In genomic region chr13:85441975-85442374, GRCh38 we compare ENCODE assay signal across 1 cellular context.
TF ChIP-seq lines count a peak whose summit lies in the region.

No MANE protein-coding gene starts in this region.

TF ChIP-seq in HepG2, 621 proteins besides CTCF, POLR2A, EP300 and RAD21 (continued from another document):
- TF ChIP-seq, protein P1, sequence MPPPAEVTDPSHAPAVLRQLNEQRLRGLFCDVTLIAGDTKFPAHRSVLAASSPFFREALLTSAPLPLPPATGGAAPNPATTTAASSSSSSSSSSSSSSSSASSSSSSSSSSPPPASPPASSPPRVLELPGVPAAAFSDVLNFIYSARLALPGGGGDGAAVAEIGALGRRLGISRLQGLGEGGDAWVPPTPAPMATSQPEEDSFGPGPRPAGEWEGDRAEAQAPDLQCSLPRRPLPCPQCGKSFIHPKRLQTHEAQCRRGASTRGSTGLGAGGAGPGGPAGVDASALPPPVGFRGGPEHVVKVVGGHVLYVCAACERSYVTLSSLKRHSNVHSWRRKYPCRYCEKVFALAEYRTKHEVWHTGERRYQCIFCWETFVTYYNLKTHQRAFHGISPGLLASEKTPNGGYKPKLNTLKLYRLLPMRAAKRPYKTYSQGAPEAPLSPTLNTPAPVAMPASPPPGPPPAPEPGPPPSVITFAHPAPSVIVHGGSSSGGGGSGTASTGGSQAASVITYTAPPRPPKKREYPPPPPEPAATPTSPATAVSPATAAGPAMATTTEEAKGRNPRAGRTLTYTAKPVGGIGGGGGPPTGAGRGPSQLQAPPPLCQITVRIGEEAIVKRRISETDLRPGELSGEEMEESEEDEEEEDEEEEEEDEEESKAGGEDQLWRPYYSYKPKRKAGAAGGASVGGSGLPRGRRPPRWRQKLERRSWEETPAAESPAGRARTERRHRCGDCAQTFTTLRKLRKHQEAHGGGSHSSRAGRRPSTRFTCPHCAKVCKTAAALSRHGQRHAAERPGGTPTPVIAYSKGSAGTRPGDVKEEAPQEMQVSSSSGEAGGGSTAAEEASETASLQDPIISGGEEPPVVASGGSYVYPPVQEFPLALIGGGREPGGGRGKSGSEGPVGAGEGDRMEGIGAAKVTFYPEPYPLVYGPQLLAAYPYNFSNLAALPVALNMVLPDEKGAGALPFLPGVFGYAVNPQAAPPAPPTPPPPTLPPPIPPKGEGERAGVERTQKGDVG (CRISPR knock-in tag; IDR thresholded peaks at IDR 0.05; ENCODE audit: borderline replicate concordance): no peak
